8 cellular contexts compared by ENCODE assay signal in the genomic region with DNA sequence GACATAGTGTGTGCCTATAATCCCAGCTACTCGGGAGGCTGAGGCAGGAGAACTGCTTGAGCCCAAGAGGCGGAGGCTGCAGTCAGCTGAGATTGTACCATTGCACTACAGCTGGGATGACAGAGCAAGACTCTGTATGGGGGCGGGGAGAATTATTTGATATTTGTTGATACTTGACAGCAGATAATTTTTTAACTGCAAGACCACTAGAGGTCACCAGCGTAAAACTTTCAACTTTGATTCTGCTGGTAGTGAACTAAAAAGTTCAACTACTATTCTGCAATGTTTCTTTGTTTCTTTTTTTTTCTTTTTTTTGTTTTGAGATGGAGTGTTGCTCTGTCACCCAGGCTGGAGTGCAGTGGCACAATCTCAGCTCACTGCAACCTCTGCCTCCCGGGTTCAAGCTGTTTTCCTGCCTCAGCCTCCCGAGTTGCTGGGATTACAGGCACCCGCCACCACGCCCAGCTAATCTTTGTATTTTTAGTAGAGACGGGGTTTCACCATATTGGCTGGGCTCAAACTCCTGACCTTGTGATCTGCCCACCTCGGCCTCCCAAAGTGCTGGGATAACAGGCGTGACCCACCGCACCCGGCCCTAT. TPM values are rescaled to one million over a fixed set of nuclear protein-coding genes. Genes with fewer than 3 reads are reported as not detected.
DNase-seq lines count a peak whose midpoint lies in the region; ATAC-seq and TF ChIP-seq lines count a peak whose summit lies in the region.
"Not testable (repeated sequence)": the region's sequence is repeated elsewhere in the genome, so short reads cannot be mapped to it uniquely, and the experiment has no call there.

No MANE protein-coding gene starts in this region.

- peak overlapping the region; percentile 89 for H3K27ac ChIP-seq in Karpas-422 (ENCODE audit: low read length)

- not testable (repeated sequence) for H3K36me3 ChIP-seq in BE2C; Karpas-422 (ENCODE audit: insufficient read depth, low read length); NT2/D1 (ENCODE audit: insufficient read depth, insufficient read length, low read length)

- H3K9me3 ChIP-seq in BE2C; Karpas-422 (ENCODE audit: low read length); NT2/D1 (ENCODE audit: insufficient read depth, low read length): not testable (repeated sequence)

- H4K20me1 ChIP-seq in Karpas-422 (ENCODE audit: insufficient read depth, low read depth, low read length): peaks cover 16% of the 10 kb centered on the region

- H3K9me2 ChIP-seq in Karpas-422 (replicated peaks; ENCODE audit: insufficient read depth, low read length): not testable (repeated sequence)

- peak; percentile 41 for ATAC-seq in GM19324 (IDR thresholded peaks at IDR 0.05; ENCODE audit: low FRiP score, unreplicated experiment)

- peak overlapping the region; percentile 5 for H3K4me2 ChIP-seq in Karpas-422 (ENCODE audit: low read depth, low read length, poor library complexity, severe bottlenecking)

- not testable (repeated sequence) for H3K4me3 ChIP-seq in BE2C (ENCODE audit: low read depth, low read length); Karpas-422 (ENCODE audit: low read length); NT2/D1 (ENCODE audit: insufficient read length, low read depth)

- peaks cover 100% of the 10 kb centered on the region for H3K79me2 ChIP-seq in Karpas-422 (ENCODE audit: low read length)

- H2AFZ ChIP-seq in Karpas-422 (ENCODE audit: low read length): not testable (repeated sequence)

- not testable (repeated sequence) for H3K27me3 ChIP-seq in BE2C; Karpas-422 (ENCODE audit: low read length); NT2/D1 (ENCODE audit: insufficient read depth, insufficient read length)

- DNase-seq in BE2C (peak; percentile 55), Karpas-422 (peak; percentile 93), NT2/D1 (ENCODE audit: low read depth, low spot score) (peak; percentile 8), kidney glomerular epithelial cell (lab: John Stamatoyannopoulos, UW) (peak; percentile 74)
- DNase-seq in activated CD4-positive, alpha-beta T cell treated with anti-CD3 and anti-CD28 coated beads, Interleukin-2, amount 50 U/mL, for 4 hours: peak; percentile 28 to 43
- peak; percentile 39 for DNase-seq in effector CD4-positive, alpha-beta T cell
- peak; percentile 4 to 6 for DNase-seq in stimulated activated CD4-positive, alpha-beta T cell treated with anti-CD3 and anti-CD28 coated beads, Interleukin-12 subunit alpha, Interleukin-12 subunit beta, amount 100 ng/mL, for 24 hours (ENCODE audit: low read depth in 2 of 2)

- TF ChIP-seq CTCF in BE2C (IDR thresholded peaks at IDR 0.05; ENCODE audit: low read depth, low read length): peak; percentile 64

- H3K9ac ChIP-seq in Karpas-422 (ENCODE audit: low read length); NT2/D1 (ENCODE audit: insufficient read length, low read depth): not testable (repeated sequence)

- H3K4me1 ChIP-seq in BE2C; NT2/D1 (ENCODE audit: insufficient read depth, insufficient read length): not testable (repeated sequence)
- peaks cover 49% of the 10 kb centered on the region for H3K4me1 ChIP-seq in Karpas-422 (ENCODE audit: low read length)

RNA-seq across cellular contexts. Expression of gene AP4S1, which starts 45.2 kb away (rescaled TPM):
- polyA plus RNA-seq in BE2C (2012; ENCODE audit: insufficient read depth, insufficient read length, low read depth): 4.7 TPM
- total RNA-seq in Karpas-422 (2014; rRNA removed; shearing (Covaris generic); ENCODE audit: low replicate concordance): 7.8 and 10.2 TPM in 2 replicates

RNA-seq across cellular contexts. Expression of gene STRN3, which starts 46.0 kb away (rescaled TPM):
- 25.4 TPM for polyA plus RNA-seq in BE2C (2012; ENCODE audit: insufficient read depth, insufficient read length, low read depth)
- 31.3 and 59.0 TPM in 2 replicates for total RNA-seq in Karpas-422 (2014; rRNA removed; shearing (Covaris generic); ENCODE audit: low replicate concordance)

Comparison
In these comparisons a context has a peak if more than half of its experiments do, and no peak if none do; other contexts are left out.
1. DNase-seq: peak in every context shown above with its lines; median percentile 93 in Karpas-422; 74 in kidney glomerular epithelial cell; 55 in BE2C; 39 in effector CD4-positive, alpha-beta T cell; 36 in activated CD4-positive, alpha-beta T cell treated with anti-CD3 and anti-CD28 coated beads, Interleukin-2, amount 50 U/mL, for 4 hours; 8 in NT2/D1; 5 in stimulated activated CD4-positive, alpha-beta T cell treated with anti-CD3 and anti-CD28 coated beads, Interleukin-12 subunit alpha, Interleukin-12 subunit beta, amount 100 ng/mL, for 24 hours.